In the genomic region with DNA sequence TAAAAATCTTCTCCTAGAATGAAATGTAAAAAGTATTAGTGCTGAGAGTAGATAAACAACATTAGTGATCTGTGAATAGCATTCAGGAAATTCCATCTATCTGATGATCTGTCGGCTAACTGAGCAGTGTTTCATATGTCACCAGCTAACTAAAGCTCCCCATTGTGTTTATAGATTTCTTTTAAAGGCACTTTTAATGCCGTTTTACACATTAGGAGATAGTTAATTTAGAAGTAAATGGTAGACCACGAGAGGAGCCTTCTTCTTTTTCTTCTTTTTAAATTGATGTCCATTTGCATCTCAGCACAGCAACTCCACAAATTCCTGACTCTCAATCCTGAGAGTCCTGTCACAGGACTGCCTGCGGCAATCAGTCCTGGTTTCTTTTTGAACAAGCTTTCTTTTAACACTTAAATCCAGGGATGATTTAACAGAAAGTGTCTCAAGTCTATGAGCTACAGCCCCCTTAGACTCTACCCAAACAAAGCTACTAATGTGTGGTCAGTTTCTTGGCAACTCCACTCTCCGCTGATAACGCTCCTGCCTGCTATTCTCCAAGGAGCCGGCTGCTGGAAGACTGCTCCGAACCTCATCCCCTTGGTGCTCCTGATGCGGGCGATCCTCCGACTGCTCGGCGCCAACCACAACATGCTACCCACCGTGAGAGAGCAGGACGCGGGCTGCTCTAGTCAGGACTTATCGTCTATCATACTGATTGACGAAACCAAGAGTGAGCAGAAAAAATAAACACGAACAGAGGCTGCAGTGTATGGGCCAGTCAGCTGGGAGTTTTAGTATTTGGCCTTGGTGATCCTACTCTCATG, we compare ENCODE assay signal across 1 cellular context.
TF ChIP-seq lines count a peak whose summit lies in the region.

No MANE protein-coding gene starts in this region.

TF ChIP-seq in IMR-90, 13 proteins besides CTCF, POLR2A, EP300 and RAD21:
- TF ChIP-seq NFE2L2 (IDR thresholded peaks at IDR 0.05; ENCODE audit: low read depth, low read length) (no peak), MAZ (IDR thresholded peaks at IDR 0.05; ENCODE audit: borderline replicate concordance, low read depth, low read length) (no peak), USF2 (IDR thresholded peaks at IDR 0.05; ENCODE audit: low read depth, low read length) (no peak), FOS (IDR thresholded peaks at IDR 0.05; ENCODE audit: low read depth, low read length) (no peak), SMC3 (IDR thresholded peaks at IDR 0.05; ENCODE audit: low read depth, low read length) (no peak), CEBPB (IDR thresholded peaks at IDR 0.05; ENCODE audit: low read depth, low read length) (no peak), CHD1 (IDR thresholded peaks at IDR 0.05; ENCODE audit: low read depth, low read length) (0 out of 2 replicates have a peak, but pooled peaks have one; percentile 59), ELK1 (IDR thresholded peaks at IDR 0.05; ENCODE audit: borderline replicate concordance, low read depth, low read length) (no peak)
